ENCODE assay signal across 1 cellular context in the genomic region with DNA sequence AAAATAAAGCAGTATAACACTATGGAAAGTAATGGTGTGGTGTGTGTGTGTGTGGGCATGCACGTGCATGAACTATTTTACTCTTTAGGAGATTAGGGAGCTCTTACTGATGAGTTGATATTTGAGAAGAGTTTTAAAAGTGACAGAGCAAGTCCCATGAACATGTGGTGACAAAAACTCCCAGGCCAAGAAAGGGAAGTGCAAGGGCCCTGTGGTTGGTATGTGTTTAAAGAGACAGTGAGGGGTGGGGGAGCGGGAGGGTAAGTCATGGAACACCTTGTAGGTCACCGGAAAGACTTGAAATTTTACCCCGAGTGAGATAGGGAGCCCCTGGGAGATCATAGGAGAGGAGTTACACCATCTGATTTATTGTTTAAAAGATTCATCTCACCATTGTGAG.
TF ChIP-seq lines count a peak whose summit lies in the region.

No MANE protein-coding gene starts in this region.

TF ChIP-seq in GM12878, 131 proteins besides CTCF, POLR2A, EP300 and RAD21 (continued from another document):
- TF ChIP-seq CEBPB (IDR thresholded peaks at IDR 0.05; ENCODE audit: borderline replicate concordance in 1 of 2, low read depth in 2 of 2, low read length in 2 of 2) = no peak
- no peak for TF ChIP-seq POU2F2 (IDR thresholded peaks at IDR 0.05; ENCODE audit: borderline replicate concordance, low read depth, low read length)
